Comparison of ENCODE assay signal across 8 cellular contexts in the genomic region with DNA sequence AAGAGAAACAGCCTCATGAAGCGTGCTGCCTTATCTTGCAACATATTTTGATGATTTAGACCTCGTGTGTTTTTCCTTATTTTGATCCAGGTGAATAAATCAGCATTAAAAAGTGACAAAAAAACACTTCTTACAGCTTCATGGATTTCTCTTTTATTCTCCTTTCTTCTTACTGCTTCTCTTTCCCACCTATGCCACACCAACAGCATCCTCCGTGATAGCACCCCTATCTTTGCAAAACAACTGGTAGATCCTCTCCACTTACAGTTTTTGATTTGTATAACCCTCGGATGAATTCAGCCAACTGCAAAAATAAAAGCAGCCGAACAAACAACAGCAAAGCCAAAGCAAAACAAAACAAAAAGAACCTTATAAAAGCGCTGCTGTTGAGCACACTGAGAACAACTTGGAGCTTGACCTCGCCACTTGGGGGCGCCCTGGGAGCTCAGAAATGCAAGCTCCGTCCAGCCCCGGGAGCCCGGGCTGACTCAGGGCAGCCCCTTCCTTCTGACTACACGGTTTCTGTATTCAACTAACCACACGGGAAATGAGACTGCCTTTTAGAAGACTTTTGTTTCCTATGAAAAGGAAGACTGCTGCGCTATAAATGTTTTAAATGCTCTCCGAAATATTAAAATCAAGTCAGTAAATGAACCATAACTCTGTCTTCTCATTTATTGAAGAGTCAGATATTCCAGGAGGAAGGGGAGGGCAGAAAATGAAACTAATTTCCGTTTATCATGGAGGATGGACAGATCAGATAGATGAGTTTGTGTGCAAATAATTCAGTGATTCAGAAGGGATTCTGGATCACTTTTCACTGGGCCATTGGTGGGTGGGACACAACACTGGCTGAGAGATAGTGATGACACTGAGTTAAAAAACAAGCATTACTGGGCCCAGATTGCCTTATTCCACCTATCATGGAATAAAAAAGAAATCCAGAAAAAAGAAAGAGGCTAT.
DNase-seq lines count a peak whose midpoint lies in the region; ATAC-seq and TF ChIP-seq lines count a peak whose summit lies in the region.
"Not testable (repeated sequence)": the region's sequence is repeated elsewhere in the genome, so short reads cannot be mapped to it uniquely, and the experiment has no call there.

No MANE protein-coding gene starts in this region.

- not testable (repeated sequence) for H3K27ac ChIP-seq in cardiac muscle cell

- H3K4me3 ChIP-seq in GM12865 (ENCODE audit: low read depth, low read length); cardiac muscle cell; retinal pigment epithelial cell (ENCODE audit: low read length): not testable (repeated sequence)

- not testable (repeated sequence) for H3K36me3 ChIP-seq in cardiac muscle cell

- CTCF ChIA-PET in WTC11 (lab: Charles Lee): not testable (repeated sequence)

- not testable (repeated sequence) for H3K4me1 ChIP-seq in cardiac muscle cell (ENCODE audit: low read depth)

- H3K4me1 Mint-ChIP-seq in WTC11; stimulated activated naive B cell treated with anti-CD40 and anti-IgM and Interleukin-4, amounts not matched to agents 10 μg/mL and 1 μg/mL and 100 μg/mL, for 72 hours: not testable (repeated sequence)

- not testable (repeated sequence) for H3K27me3 Mint-ChIP-seq in WTC11 (ENCODE audit: low read depth)
- H3K27me3 Mint-ChIP-seq in stimulated activated naive B cell treated with anti-CD40 and anti-IgM and Interleukin-4, amounts not matched to agents 10 μg/mL and 1 μg/mL and 100 μg/mL, for 72 hours: peaks cover 4 to 13% of the 10 kb centered on the region in 2 donors

- not testable (repeated sequence) for H3K36me3 Mint-ChIP-seq in WTC11; stimulated activated naive B cell treated with anti-CD40 and anti-IgM and Interleukin-4, amounts not matched to agents 10 μg/mL and 1 μg/mL and 100 μg/mL, for 72 hours

- POLR2A ChIA-PET in WTC11 (lab: Charles Lee): not testable (repeated sequence)

- TF ChIP-seq CTCF in GM12865 (IDR thresholded peaks at IDR 0.05; ENCODE audit: insufficient read depth, low read depth, low read length, missing control alignments) (peak; percentile 31), WTC11 (IDR thresholded peaks at IDR 0.05) (0 out of 2 replicates have a peak, but pooled peaks have one; percentile 23), cardiac muscle cell (IDR thresholded peaks at IDR 0.05; ENCODE audit: low read depth, low read length) (peak; percentile 12), retinal pigment epithelial cell (conservative IDR thresholded peaks at IDR 0.05; ENCODE audit: low read depth, low read length) (peak; percentile 21)

- ATAC-seq in GM21447 (IDR thresholded peaks at IDR 0.05; ENCODE audit: unreplicated experiment) (peak; percentile 98), HG03139 (IDR thresholded peaks at IDR 0.05; ENCODE audit: unreplicated experiment) (peak; percentile 97), WTC11 (peak; percentile 99)
- ATAC-seq in stimulated activated naive B cell treated with anti-CD40 and anti-IgM and Interleukin-4, amounts not matched to agents 10 μg/mL and 1 μg/mL and 100 μg/mL, for 72 hours (replicated peaks): peak; percentile 98 to 100

- not testable (repeated sequence) for H3K4me3 Mint-ChIP-seq in WTC11; stimulated activated naive B cell treated with anti-CD40 and anti-IgM and Interleukin-4, amounts not matched to agents 10 μg/mL and 1 μg/mL and 100 μg/mL, for 72 hours

- not testable (repeated sequence) for DNase-seq in GM12865 (ENCODE audit: low read depth); cardiac muscle cell (ENCODE audit: low read depth in 1 of 2, low spot score in 1 of 2); retinal pigment epithelial cell (ENCODE audit: low read depth)
- peak; percentile 89 for DNase-seq in WTC11 (ENCODE audit: low spot score)
- DNase-seq in activated naive CD4-positive, alpha-beta T cell treated with Interleukin-2 at 50 U/mL for 16 hours: peak; percentile 89
- DNase-seq in stimulated activated naive B cell treated with anti-CD40 and anti-IgM and Interleukin-4, amounts not matched to agents 10 μg/mL and 1 μg/mL and 100 μg/mL, for 72 hours: peak; percentile 72

- H3K27ac Mint-ChIP-seq in WTC11; stimulated activated naive B cell treated with anti-CD40 and anti-IgM and Interleukin-4, amounts not matched to agents 10 μg/mL and 1 μg/mL and 100 μg/mL, for 72 hours: not testable (repeated sequence)

- H3K27me3 ChIP-seq in cardiac muscle cell: not testable (repeated sequence)

- H3K9me3 ChIP-seq in cardiac muscle cell (ENCODE audit: low read depth): not testable (repeated sequence)

- not testable (repeated sequence) for H3K9me3 Mint-ChIP-seq in WTC11; stimulated activated naive B cell treated with anti-CD40 and anti-IgM and Interleukin-4, amounts not matched to agents 10 μg/mL and 1 μg/mL and 100 μg/mL, for 72 hours
